24 cellular contexts compared by ENCODE assay signal in the genomic region with DNA sequence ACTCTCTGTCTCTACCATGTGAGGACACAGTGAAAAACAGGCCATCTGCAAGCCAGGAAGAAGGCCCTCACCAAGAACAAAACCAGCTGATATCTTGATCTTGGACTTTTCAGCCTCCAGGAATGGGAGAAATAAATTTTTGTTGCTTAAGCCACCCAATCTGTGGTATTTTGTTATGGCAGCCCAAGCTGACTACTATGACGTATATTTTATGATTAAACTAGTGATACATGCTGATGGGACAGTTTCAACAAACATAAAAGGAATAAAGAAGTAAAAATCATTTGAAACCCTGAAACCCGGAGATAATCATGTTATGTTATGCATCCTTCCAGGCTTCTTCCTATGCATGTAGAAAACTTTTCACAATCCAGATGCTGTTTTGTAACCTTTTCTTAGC.
DNase-seq lines count a peak whose midpoint lies in the region; ATAC-seq and TF ChIP-seq lines count a peak whose summit lies in the region.
"Had no signal": no experiment of that assay in that cellular context is flagged by ENCODE, and none has a peak within 500 bp of the region (broad histone marks: within the 10 kb centered on the region; RNA-seq: fewer than 3 reads in every experiment).

No MANE protein-coding gene starts in this region.

- H3K9me3 ChIP-seq in AG04450 (ENCODE audit: control insufficient read depth, insufficient read depth, low read length) (peaks cover 3% of the 10 kb centered on the region; the same call in 1 of the 2 replicates), esophagus muscularis mucosa (no peaks in the 10 kb centered on the region)
- H3K9me3 ChIP-seq: SJCRH30 had no signal

- no peaks in the 10 kb centered on the region for H3K36me3 ChIP-seq in esophagus muscularis mucosa
- H3K36me3 ChIP-seq: SJCRH30 had no signal

- no peak overlapping the region for H3K4me3 Mint-ChIP-seq in nephron progenitor cell
- H3K4me3 Mint-ChIP-seq: B cell had no signal

- DNase-seq in AG04450 (ENCODE audit: low read depth, low spot score) (no peak), GM04504 (ENCODE audit: low read depth) (peak; percentile 69), esophagus muscularis mucosa (ENCODE audit: extremely low spot score) (peak; percentile 17), nephron progenitor cell (no peak), NCI-H2196 (lab: John Stamatoyannopoulos, UW; ENCODE audit: unreplicated experiment) (no peak), NCI-H1048 (lab: John Stamatoyannopoulos, UW) (no peak), iPS-NIHi7 (ENCODE audit: extremely low spot score) (no peak)
- DNase-seq: ACHN, DMS53, EL, H7, NCI-H1105, NCI-H146, NCI-H2029, NCI-H345, NCI-H524, NCI-H82, OCI-M1, SJCRH30 had no signal

- 93% methylated on average over 2 of the region's 2 CpGs for WGBS in esophagus muscularis mucosa

- ATAC-seq in HG03139 (IDR thresholded peaks at IDR 0.05; ENCODE audit: unreplicated experiment) = no peak
- ATAC-seq: GM12878 had no signal

- H3K27ac Mint-ChIP-seq in nephron progenitor cell = peak overlapping the region; percentile 72
- H3K27ac Mint-ChIP-seq: B cell had no signal

- peaks cover 10% of the 10 kb centered on the region for H3K4me1 Mint-ChIP-seq in nephron progenitor cell

- intact Hi-C loops in esophagus muscularis mucosa (cut with DNase I) = no loop called here

- no peak for TF ChIP-seq POLR2A in esophagus muscularis mucosa (IDR thresholded peaks at IDR 0.05; ENCODE audit: low read depth)

- POLR2A ChIA-PET in AG04450 (lab: Yijun Ruan, JAX) = interaction anchor here (0.7 to 1.3 kb wide), 3 partner anchors 10 to 71 kb away, joined by 3 to 7 read pairs (median 7); partner anchors contain the start of gene ERBIN

- TF ChIP-seq EP300 in esophagus muscularis mucosa (IDR thresholded peaks at IDR 0.05) = no peak

- no peak for TF ChIP-seq CTCF in AG04450 (IDR thresholded peaks at IDR 0.05; ENCODE audit: low read depth, low read length)
- TF ChIP-seq CTCF in esophagus muscularis mucosa (IDR thresholded peaks at IDR 0.05) = no peak
- no peak for TF ChIP-seq CTCF in nephron progenitor cell (IDR thresholded peaks at IDR 0.05)

- H3K27me3 Mint-ChIP-seq in nephron progenitor cell (ENCODE audit: low read depth, poor library complexity) = peaks cover 8% of the 10 kb centered on the region
- H3K27me3 Mint-ChIP-seq: B cell had no signal

- H3K27ac ChIP-seq in AG04450 (ENCODE audit: low read depth, low read length) = peak overlapping the region; percentile 3
- H3K27ac ChIP-seq in esophagus muscularis mucosa (replicated peaks in 1 of 4) = no peak overlapping the region
- H3K27ac ChIP-seq: 22Rv1, KMS-11, SJCRH30 had no signal

- no peaks in the 10 kb centered on the region for H3K27me3 ChIP-seq in AG04450 (ENCODE audit: control insufficient read depth, insufficient read depth, low read length)
- no peaks in the 10 kb centered on the region for H3K27me3 ChIP-seq in esophagus muscularis mucosa
- H3K27me3 ChIP-seq: SJCRH30 had no signal

- H3K9me3 Mint-ChIP-seq in nephron progenitor cell = peaks cover 19% of the 10 kb centered on the region

- H3K4me3 ChIP-seq in AG04450 (ENCODE audit: low read depth, low read length) = no peak overlapping the region
- no peak overlapping the region for H3K4me3 ChIP-seq in esophagus muscularis mucosa
- H3K4me3 ChIP-seq: GM12878, SJCRH30 had no signal

- peaks cover 5% of the 10 kb centered on the region for H3K36me3 Mint-ChIP-seq in nephron progenitor cell (ENCODE audit: low read depth)

- no peaks in the 10 kb centered on the region for H3K4me1 ChIP-seq in esophagus muscularis mucosa
- H3K4me1 ChIP-seq: SJCRH30 had no signal

- CTCF ChIA-PET in AG04450 (lab: Charles Lee) = no interaction called here

Comparison
In these comparisons a context has a peak if more than half of its experiments do, and no peak if none do; other contexts are left out.
1. DNase-seq: peak in GM04504 (single experiment) and esophagus muscularis mucosa (single experiment); none in AG04450 (single experiment), nephron progenitor cell (single experiment), NCI-H2196 (single experiment), NCI-H1048 (single experiment) and iPS-NIHi7 (single experiment).